In genomic region chr4:1566838-1567518, GRCh38 we compare ENCODE assay signal across 18 cellular contexts.
DNase-seq lines count a peak whose midpoint lies in the region; ATAC-seq and TF ChIP-seq lines count a peak whose summit lies in the region.
"Had no signal": no experiment of that assay in that cellular context is flagged by ENCODE, and none has a peak within 500 bp of the region (broad histone marks: within the 10 kb centered on the region; RNA-seq: fewer than 3 reads in every experiment).

No MANE protein-coding gene starts in this region.

- H3K9me3 ChIP-seq in left ventricle myocardium inferior (replicated peaks) (no peaks in the 10 kb centered on the region), mucosa of descending colon (no peaks in the 10 kb centered on the region)
- H3K9me3 ChIP-seq: upper lobe of left lung had no signal

- H3K4me3 ChIP-seq in left ventricle myocardium inferior (no peak overlapping the region), mucosa of descending colon (no peak overlapping the region)
- H3K4me3 ChIP-seq: GM23248, upper lobe of left lung had no signal

- TF ChIP-seq CTCF in left ventricle myocardium inferior (IDR thresholded peaks at IDR 0.05; ENCODE audit: borderline replicate concordance) (no peak), chondrocyte (IDR thresholded peaks at IDR 0.05) (no peak), mucosa of descending colon (IDR thresholded peaks at IDR 0.05) (no peak), osteocyte (IDR thresholded peaks at IDR 0.05) (no peak)

- H3K4me1 Mint-ChIP-seq in chondrocyte (ENCODE audit: low read depth) = no peaks in the 10 kb centered on the region
- H3K4me1 Mint-ChIP-seq in osteocyte (ENCODE audit: unreplicated experiment) = no peaks in the 10 kb centered on the region

- ATAC-seq in left cardiac atrium (no peak), mucosa of descending colon (peak; percentile 5), HG03139 (IDR thresholded peaks at IDR 0.05; ENCODE audit: unreplicated experiment) (no peak), GM19452 (IDR thresholded peaks at IDR 0.05; ENCODE audit: unreplicated experiment) (no peak)
- ATAC-seq: activated CD4-positive, CD25-positive, alpha-beta regulatory T cell treated with anti-CD3 and anti-CD28 coated beads, Interleukin-2, amount 50 U/mL, for 24 hours had no signal

- H3K27ac ChIP-seq in left ventricle myocardium inferior (replicated peaks) = no peak overlapping the region
- H3K27ac ChIP-seq: C4-2B, GM23248, KMS-11, upper lobe of left lung had no signal

- H3K9me3 Mint-ChIP-seq in chondrocyte (ENCODE audit: low read depth) = no peaks in the 10 kb centered on the region
- no peaks in the 10 kb centered on the region for H3K9me3 Mint-ChIP-seq in osteocyte (ENCODE audit: unreplicated experiment)
- H3K9me3 Mint-ChIP-seq: immature natural killer cell had no signal

- H3K4me3 Mint-ChIP-seq in chondrocyte (ENCODE audit: unreplicated experiment) (no peak overlapping the region), osteocyte (ENCODE audit: unreplicated experiment) (no peak overlapping the region)
- H3K4me3 Mint-ChIP-seq: immature natural killer cell had no signal

- H3K36me3 Mint-ChIP-seq in chondrocyte (ENCODE audit: low read depth) (no peaks in the 10 kb centered on the region), osteocyte (ENCODE audit: unreplicated experiment) (no peaks in the 10 kb centered on the region)
- H3K36me3 Mint-ChIP-seq: immature natural killer cell had no signal

- H3K27me3 Mint-ChIP-seq in chondrocyte (ENCODE audit: low read depth) = peaks cover 16% of the 10 kb centered on the region
- H3K27me3 Mint-ChIP-seq in osteocyte (ENCODE audit: unreplicated experiment) = no peaks in the 10 kb centered on the region

- H3K36me3 ChIP-seq in left ventricle myocardium inferior (no peaks in the 10 kb centered on the region), mucosa of descending colon (ENCODE audit: low read depth) (no peaks in the 10 kb centered on the region)
- H3K36me3 ChIP-seq: upper lobe of left lung had no signal

- peaks cover 65% of the 10 kb centered on the region for H3K27me3 ChIP-seq in left ventricle myocardium inferior (ENCODE audit: low read depth)

- intact Hi-C loops in left cardiac atrium (cut with DNase I) (no loop called here), left ventricle myocardium inferior (cut with micrococcal nuclease) (no loop called here), mucosa of descending colon (cut with DNase I, micrococcal nuclease) (no loop called here)

- H3K4me1 ChIP-seq in left ventricle myocardium inferior (no peaks in the 10 kb centered on the region), mucosa of descending colon (ENCODE audit: low read depth) (peaks cover 3% of the 10 kb centered on the region)

- no peak overlapping the region for H3K27ac Mint-ChIP-seq in chondrocyte (ENCODE audit: unreplicated experiment)
- no peak overlapping the region for H3K27ac Mint-ChIP-seq in osteocyte (ENCODE audit: unreplicated experiment)
- H3K27ac Mint-ChIP-seq: immature natural killer cell had no signal

- DNase-seq in left cardiac atrium = peak; percentile 17
- DNase-seq in left ventricle myocardium inferior = no peak
- DNase-seq in chondrocyte (ENCODE audit: low spot score) = peak; percentile 86
- peak in 2 of 3 donors; percentile 23 to 51 for DNase-seq in mucosa of descending colon
- DNase-seq in A172 (ENCODE audit: low spot score) = no peak
- no peak for DNase-seq in osteocyte (ENCODE audit: extremely low spot score, unreplicated experiment)
- DNase-seq: activated naive CD4-positive, alpha-beta T cell treated with anti-CD3 and anti-CD28 coated beads, Interleukin-2, amount 50 U/mL, for 16 hours; activated T-cell treated with anti-CD3 and anti-CD28 coated beads, Interleukin-2, amount 50 U/mL, for 48 hours; GM23248; immature natural killer cell; NCI-H1436 treated with DMSO at 0.1 percent for 48 hours; RPMI8226 had no signal

Comparison
In these comparisons a context has a peak if more than half of its experiments do, and no peak if none do; other contexts are left out.
1. DNase-seq: peak in left cardiac atrium (single experiment), chondrocyte (single experiment) and mucosa of descending colon (2 of 3); none in left ventricle myocardium inferior (single experiment), A172 (single experiment) and osteocyte (single experiment).